ENCODE assay signal across 10 cellular contexts in genomic region chr2:110804915-110805314, GRCh38.
DNase-seq lines count a peak whose midpoint lies in the region; ATAC-seq lines count a peak whose summit lies in the region.
"Had no signal": no experiment of that assay in that cellular context is flagged by ENCODE, and none has a peak within 500 bp of the region (broad histone marks: within the 10 kb centered on the region; RNA-seq: fewer than 3 reads in every experiment).

No MANE protein-coding gene starts in this region.

- ATAC-seq in stimulated activated naive CD8-positive, alpha-beta T cell treated with anti-CD3 and anti-CD28 coated beads, Interleukin-15, Interleukin-2, amounts not matched to agents 100 U/mL and 50 U/mL, for 24 hours, result peak; percentile 98
- ATAC-seq in sciatic nerve (no peak), Right ventricle myocardium superior (ENCODE audit: poor library complexity) (no peak)
- ATAC-seq: left lung had no signal

- intact Hi-C loops in sciatic nerve (cut with DNase I) (no loop called here), Right ventricle myocardium superior (cut with DNase I) (no loop called here)

- in situ Hi-C loops in ACHN (cut with HindIII; ENCODE audit: low pct_ligation_motif_present, low pct_unique_long_range_greater_than_20kb, low sequenced_read_pairs), result no loop called here

- DNase-seq in activated CD4-positive, alpha-beta T cell treated with anti-CD3 and anti-CD28 coated beads for 24 hours (ENCODE audit: low read depth in 2 of 2), result peak; percentile 33 to 46
- DNase-seq in activated CD4-positive, alpha-beta T cell treated with anti-CD3 and anti-CD28 coated beads for 1 hour, result no peak
- DNase-seq in T-helper 2 cell (peak in 3 of 5 experiments; percentile 46 to 76 (median 49)), sciatic nerve (ENCODE audit: low spot score) (no peak), Right ventricle myocardium superior (no peak), ACHN (no peak)
- DNase-seq in central memory CD4-positive, alpha-beta T cell, result peak; percentile 63
- peak; percentile 73 for DNase-seq in stimulated activated naive CD8-positive, alpha-beta T cell treated with anti-CD3 and anti-CD28 coated beads, Interleukin-15, Interleukin-2, amounts not matched to agents 100 U/mL and 50 U/mL, for 24 hours
- DNase-seq: left lung, NCI-H82 had no signal

Comparison
In these comparisons a context has a peak if more than half of its experiments do, and no peak if none do; other contexts are left out.
1. DNase-seq: peak in activated CD4-positive, alpha-beta T cell treated with anti-CD3 and anti-CD28 coated beads for 24 hours (2 of 2), T-helper 2 cell (3 of 5), central memory CD4-positive, alpha-beta T cell (single experiment) and stimulated activated naive CD8-positive, alpha-beta T cell treated with anti-CD3 and anti-CD28 coated beads, Interleukin-15, Interleukin-2, amounts not matched to agents 100 U/mL and 50 U/mL, for 24 hours (single experiment); none in activated CD4-positive, alpha-beta T cell treated with anti-CD3 and anti-CD28 coated beads for 1 hour (single experiment), sciatic nerve (single experiment), Right ventricle myocardium superior (single experiment) and ACHN (single experiment).